2 cellular contexts compared by ENCODE assay signal in genomic region chr5:146528232-146528631, GRCh38.
TF ChIP-seq lines count a peak whose summit lies in the region.

No MANE protein-coding gene starts in this region.

TF ChIP-seq in SK-N-SH, 30 proteins besides CTCF, POLR2A, EP300 and RAD21 (continued from another document):
- TF ChIP-seq, protein P1, sequence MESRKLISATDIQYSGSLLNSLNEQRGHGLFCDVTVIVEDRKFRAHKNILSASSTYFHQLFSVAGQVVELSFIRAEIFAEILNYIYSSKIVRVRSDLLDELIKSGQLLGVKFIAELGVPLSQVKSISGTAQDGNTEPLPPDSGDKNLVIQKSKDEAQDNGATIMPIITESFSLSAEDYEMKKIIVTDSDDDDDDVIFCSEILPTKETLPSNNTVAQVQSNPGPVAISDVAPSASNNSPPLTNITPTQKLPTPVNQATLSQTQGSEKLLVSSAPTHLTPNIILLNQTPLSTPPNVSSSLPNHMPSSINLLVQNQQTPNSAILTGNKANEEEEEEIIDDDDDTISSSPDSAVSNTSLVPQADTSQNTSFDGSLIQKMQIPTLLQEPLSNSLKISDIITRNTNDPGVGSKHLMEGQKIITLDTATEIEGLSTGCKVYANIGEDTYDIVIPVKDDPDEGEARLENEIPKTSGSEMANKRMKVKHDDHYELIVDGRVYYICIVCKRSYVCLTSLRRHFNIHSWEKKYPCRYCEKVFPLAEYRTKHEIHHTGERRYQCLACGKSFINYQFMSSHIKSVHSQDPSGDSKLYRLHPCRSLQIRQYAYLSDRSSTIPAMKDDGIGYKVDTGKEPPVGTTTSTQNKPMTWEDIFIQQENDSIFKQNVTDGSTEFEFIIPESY (IDR thresholded peaks at IDR 0.05; ENCODE audit: borderline replicate concordance, low read depth): no peak
- TF ChIP-seq GABPA (IDR thresholded peaks at IDR 0.05; ENCODE audit: low read depth): no peak
- TF ChIP-seq TAF1 (IDR thresholded peaks at IDR 0.05; ENCODE audit: borderline replicate concordance, low read depth, low read length): no peak
- TF ChIP-seq FOSL2 (IDR thresholded peaks at IDR 0.05; ENCODE audit: borderline replicate concordance, low read depth): no peak
- no peak for TF ChIP-seq NFIC (IDR thresholded peaks at IDR 0.05; ENCODE audit: borderline replicate concordance)
- TF ChIP-seq, protein P2, sequence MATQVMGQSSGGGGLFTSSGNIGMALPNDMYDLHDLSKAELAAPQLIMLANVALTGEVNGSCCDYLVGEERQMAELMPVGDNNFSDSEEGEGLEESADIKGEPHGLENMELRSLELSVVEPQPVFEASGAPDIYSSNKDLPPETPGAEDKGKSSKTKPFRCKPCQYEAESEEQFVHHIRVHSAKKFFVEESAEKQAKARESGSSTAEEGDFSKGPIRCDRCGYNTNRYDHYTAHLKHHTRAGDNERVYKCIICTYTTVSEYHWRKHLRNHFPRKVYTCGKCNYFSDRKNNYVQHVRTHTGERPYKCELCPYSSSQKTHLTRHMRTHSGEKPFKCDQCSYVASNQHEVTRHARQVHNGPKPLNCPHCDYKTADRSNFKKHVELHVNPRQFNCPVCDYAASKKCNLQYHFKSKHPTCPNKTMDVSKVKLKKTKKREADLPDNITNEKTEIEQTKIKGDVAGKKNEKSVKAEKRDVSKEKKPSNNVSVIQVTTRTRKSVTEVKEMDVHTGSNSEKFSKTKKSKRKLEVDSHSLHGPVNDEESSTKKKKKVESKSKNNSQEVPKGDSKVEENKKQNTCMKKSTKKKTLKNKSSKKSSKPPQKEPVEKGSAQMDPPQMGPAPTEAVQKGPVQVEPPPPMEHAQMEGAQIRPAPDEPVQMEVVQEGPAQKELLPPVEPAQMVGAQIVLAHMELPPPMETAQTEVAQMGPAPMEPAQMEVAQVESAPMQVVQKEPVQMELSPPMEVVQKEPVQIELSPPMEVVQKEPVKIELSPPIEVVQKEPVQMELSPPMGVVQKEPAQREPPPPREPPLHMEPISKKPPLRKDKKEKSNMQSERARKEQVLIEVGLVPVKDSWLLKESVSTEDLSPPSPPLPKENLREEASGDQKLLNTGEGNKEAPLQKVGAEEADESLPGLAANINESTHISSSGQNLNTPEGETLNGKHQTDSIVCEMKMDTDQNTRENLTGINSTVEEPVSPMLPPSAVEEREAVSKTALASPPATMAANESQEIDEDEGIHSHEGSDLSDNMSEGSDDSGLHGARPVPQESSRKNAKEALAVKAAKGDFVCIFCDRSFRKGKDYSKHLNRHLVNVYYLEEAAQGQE (IDR thresholded peaks at IDR 0.05; ENCODE audit: low read depth, low read length): no peak
- no peak for TF ChIP-seq EZH2phosphoT487 (IDR thresholded peaks at IDR 0.05; ENCODE audit: borderline replicate concordance, low read depth)
- no peak for TF ChIP-seq SMC3 (IDR thresholded peaks at IDR 0.05; ENCODE audit: low read depth, low read length)
- no peak for TF ChIP-seq MAX (IDR thresholded peaks at IDR 0.05; ENCODE audit: low read depth)
- no peak for TF ChIP-seq NRF1 (IDR thresholded peaks at IDR 0.05; ENCODE audit: low read depth, low read length)
- TF ChIP-seq, protein P3, sequence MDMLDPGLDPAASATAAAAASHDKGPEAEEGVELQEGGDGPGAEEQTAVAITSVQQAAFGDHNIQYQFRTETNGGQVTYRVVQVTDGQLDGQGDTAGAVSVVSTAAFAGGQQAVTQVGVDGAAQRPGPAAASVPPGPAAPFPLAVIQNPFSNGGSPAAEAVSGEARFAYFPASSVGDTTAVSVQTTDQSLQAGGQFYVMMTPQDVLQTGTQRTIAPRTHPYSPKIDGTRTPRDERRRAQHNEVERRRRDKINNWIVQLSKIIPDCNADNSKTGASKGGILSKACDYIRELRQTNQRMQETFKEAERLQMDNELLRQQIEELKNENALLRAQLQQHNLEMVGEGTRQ (IDR thresholded peaks at IDR 0.05; ENCODE audit: borderline replicate concordance, low read depth, low read length): no peak
- no peak for TF ChIP-seq RFX5 (IDR thresholded peaks at IDR 0.05; ENCODE audit: low read length)
- TF ChIP-seq, protein P4, sequence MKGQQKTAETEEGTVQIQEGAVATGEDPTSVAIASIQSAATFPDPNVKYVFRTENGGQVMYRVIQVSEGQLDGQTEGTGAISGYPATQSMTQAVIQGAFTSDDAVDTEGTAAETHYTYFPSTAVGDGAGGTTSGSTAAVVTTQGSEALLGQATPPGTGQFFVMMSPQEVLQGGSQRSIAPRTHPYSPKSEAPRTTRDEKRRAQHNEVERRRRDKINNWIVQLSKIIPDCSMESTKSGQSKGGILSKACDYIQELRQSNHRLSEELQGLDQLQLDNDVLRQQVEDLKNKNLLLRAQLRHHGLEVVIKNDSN (IDR thresholded peaks at IDR 0.05; ENCODE audit: borderline replicate concordance, low read depth): no peak
- TF ChIP-seq JUND (IDR thresholded peaks at IDR 0.05): no peak
- TF ChIP-seq RCOR1 (IDR thresholded peaks at IDR 0.05; ENCODE audit: low read length): no peak
- TF ChIP-seq, protein P5, sequence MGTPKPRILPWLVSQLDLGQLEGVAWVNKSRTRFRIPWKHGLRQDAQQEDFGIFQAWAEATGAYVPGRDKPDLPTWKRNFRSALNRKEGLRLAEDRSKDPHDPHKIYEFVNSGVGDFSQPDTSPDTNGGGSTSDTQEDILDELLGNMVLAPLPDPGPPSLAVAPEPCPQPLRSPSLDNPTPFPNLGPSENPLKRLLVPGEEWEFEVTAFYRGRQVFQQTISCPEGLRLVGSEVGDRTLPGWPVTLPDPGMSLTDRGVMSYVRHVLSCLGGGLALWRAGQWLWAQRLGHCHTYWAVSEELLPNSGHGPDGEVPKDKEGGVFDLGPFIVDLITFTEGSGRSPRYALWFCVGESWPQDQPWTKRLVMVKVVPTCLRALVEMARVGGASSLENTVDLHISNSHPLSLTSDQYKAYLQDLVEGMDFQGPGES (IDR thresholded peaks at IDR 0.05; ENCODE audit: low read depth, low read length): no peak
- TF ChIP-seq, protein P6, sequence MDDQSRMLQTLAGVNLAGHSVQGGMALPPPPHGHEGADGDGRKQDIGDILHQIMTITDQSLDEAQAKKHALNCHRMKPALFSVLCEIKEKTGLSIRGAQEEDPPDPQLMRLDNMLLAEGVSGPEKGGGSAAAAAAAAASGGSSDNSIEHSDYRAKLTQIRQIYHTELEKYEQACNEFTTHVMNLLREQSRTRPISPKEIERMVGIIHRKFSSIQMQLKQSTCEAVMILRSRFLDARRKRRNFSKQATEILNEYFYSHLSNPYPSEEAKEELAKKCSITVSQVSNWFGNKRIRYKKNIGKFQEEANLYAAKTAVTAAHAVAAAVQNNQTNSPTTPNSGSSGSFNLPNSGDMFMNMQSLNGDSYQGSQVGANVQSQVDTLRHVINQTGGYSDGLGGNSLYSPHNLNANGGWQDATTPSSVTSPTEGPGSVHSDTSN (IDR thresholded peaks at IDR 0.05): no peak
- TF ChIP-seq SIN3A (IDR thresholded peaks at IDR 0.05; ENCODE audit: borderline replicate concordance, low read depth, low read length): no peak

TF ChIP-seq in SK-N-SH treated with all-trans-retinoic acid at 6 μM for 48 hours, 23 proteins besides CTCF, POLR2A, EP300 and RAD21 (continued from another document):
- TF ChIP-seq, protein P7, sequence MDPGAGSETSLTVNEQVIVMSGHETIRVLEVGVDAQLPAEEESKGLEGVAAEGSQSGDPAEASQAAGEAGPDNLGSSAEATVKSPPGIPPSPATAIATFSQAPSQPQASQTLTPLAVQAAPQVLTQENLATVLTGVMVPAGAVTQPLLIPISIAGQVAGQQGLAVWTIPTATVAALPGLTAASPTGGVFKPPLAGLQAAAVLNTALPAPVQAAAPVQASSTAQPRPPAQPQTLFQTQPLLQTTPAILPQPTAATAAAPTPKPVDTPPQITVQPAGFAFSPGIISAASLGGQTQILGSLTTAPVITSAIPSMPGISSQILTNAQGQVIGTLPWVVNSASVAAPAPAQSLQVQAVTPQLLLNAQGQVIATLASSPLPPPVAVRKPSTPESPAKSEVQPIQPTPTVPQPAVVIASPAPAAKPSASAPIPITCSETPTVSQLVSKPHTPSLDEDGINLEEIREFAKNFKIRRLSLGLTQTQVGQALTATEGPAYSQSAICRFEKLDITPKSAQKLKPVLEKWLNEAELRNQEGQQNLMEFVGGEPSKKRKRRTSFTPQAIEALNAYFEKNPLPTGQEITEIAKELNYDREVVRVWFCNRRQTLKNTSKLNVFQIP (CRISPR knock-in tag; IDR thresholded peaks at IDR 0.05; ENCODE audit: borderline replicate concordance, low read depth): no peak
- TF ChIP-seq ESRRG (CRISPR knock-in tag; IDR thresholded peaks at IDR 0.05) (no peak), BACH2 (CRISPR knock-in tag; IDR thresholded peaks at IDR 0.05; ENCODE audit: borderline replicate concordance) (no peak), TOX (CRISPR knock-in tag; IDR thresholded peaks at IDR 0.05; ENCODE audit: borderline replicate concordance) (no peak), TCF4 (CRISPR knock-in tag; IDR thresholded peaks at IDR 0.05; ENCODE audit: borderline replicate concordance) (no peak), OSR1 (CRISPR knock-in tag; IDR thresholded peaks at IDR 0.05) (no peak)
- TF ChIP-seq, protein P8, sequence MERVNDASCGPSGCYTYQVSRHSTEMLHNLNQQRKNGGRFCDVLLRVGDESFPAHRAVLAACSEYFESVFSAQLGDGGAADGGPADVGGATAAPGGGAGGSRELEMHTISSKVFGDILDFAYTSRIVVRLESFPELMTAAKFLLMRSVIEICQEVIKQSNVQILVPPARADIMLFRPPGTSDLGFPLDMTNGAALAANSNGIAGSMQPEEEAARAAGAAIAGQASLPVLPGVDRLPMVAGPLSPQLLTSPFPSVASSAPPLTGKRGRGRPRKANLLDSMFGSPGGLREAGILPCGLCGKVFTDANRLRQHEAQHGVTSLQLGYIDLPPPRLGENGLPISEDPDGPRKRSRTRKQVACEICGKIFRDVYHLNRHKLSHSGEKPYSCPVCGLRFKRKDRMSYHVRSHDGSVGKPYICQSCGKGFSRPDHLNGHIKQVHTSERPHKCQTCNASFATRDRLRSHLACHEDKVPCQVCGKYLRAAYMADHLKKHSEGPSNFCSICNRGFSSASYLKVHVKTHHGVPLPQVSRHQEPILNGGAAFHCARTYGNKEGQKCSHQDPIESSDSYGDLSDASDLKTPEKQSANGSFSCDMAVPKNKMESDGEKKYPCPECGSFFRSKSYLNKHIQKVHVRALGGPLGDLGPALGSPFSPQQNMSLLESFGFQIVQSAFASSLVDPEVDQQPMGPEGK (CRISPR knock-in tag; IDR thresholded peaks at IDR 0.05; ENCODE audit: borderline replicate concordance): no peak
- TF ChIP-seq, protein P9, sequence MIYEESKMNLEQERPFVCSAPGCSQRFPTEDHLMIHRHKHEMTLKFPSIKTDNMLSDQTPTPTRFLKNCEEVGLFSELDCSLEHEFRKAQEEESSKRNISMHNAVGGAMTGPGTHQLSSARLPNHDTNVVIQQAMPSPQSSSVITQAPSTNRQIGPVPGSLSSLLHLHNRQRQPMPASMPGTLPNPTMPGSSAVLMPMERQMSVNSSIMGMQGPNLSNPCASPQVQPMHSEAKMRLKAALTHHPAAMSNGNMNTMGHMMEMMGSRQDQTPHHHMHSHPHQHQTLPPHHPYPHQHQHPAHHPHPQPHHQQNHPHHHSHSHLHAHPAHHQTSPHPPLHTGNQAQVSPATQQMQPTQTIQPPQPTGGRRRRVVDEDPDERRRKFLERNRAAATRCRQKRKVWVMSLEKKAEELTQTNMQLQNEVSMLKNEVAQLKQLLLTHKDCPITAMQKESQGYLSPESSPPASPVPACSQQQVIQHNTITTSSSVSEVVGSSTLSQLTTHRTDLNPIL (CRISPR knock-in tag; IDR thresholded peaks at IDR 0.05; ENCODE audit: low read depth): no peak
TF ChIP-seq in SK-N-SH treated with all-trans-retinoic acid at 6 μM for 48 hours: peak in this region for 0.
